18 cellular contexts compared by ENCODE assay signal in genomic region chr3:45180051-45180450, GRCh38. TPM values are rescaled to one million over a fixed set of nuclear protein-coding genes. Genes with fewer than 3 reads are reported as not detected.
A peak's percentile ranks its signal among the peaks of the same experiment; 100 is the strongest.
DNase-seq lines count a peak whose midpoint lies in the region; ATAC-seq and TF ChIP-seq lines count a peak whose summit lies in the region.
"Had no signal": no experiment of that assay in that cellular context is flagged by ENCODE, and none has a peak within 500 bp of the region (broad histone marks: within the 10 kb centered on the region; RNA-seq: fewer than 3 reads in every experiment).

No MANE protein-coding gene starts in this region.

- no peaks in the 10 kb centered on the region for H3K36me3 ChIP-seq in psoas muscle (ENCODE audit: insufficient read depth in 1 of 2, low read depth in 1 of 2)
- H3K36me3 ChIP-seq: BLaER1, thoracic aorta had no signal

- DNase-seq in ELF-1 (ENCODE audit: low read depth, low spot score) (peak; percentile 57), RKO (ENCODE audit: low spot score) (peak; percentile 23), fibroblast of gingiva (ENCODE audit: low read depth) (peak; percentile 84), psoas muscle (no peak), NK-92 (lab: John Stamatoyannopoulos, UW; ENCODE audit: unreplicated experiment) (no peak)
- DNase-seq in natural killer cell treated with Interleukin-12 subunit alpha and Interleukin-12 subunit beta and Interleukin-15 and Interleukin-18, amount 100 ng/mL, for 72 hours (ENCODE audit: low spot score) = no peak
- no peak for DNase-seq in naive thymus-derived CD8-positive, alpha-beta T cell
- DNase-seq: activated naive CD4-positive, alpha-beta T cell treated with anti-CD3 and anti-CD28 coated beads, Interleukin-2, amount 10 ng/mL, durations not matched to agents 7 days and 5 days; DMS153; NCI-H1092; NCI-H345; occipital lobe; PC-9 had no signal

- H3K4me3 ChIP-seq in psoas muscle = no peak overlapping the region
- H3K4me3 ChIP-seq: BLaER1, PC-9, thoracic aorta had no signal

- peak overlapping the region; percentile 74 for H3K27ac ChIP-seq in psoas muscle
- H3K27ac ChIP-seq: BLaER1, PC-9 had no signal

- H3K27me3 Mint-ChIP-seq in natural killer cell treated with Interleukin-12 subunit alpha and Interleukin-12 subunit beta and Interleukin-15 and Interleukin-18, amount 100 ng/mL, for 72 hours = peaks cover 0 to 5% of the 10 kb centered on the region in 2 donors
- peaks cover 3 to 48% (median 15%) of the 10 kb centered on the region in 5 donors for H3K27me3 Mint-ChIP-seq in naive thymus-derived CD8-positive, alpha-beta T cell
- H3K27me3 Mint-ChIP-seq in stimulated activated memory B cell treated with anti-CD40 and anti-IgM and Interleukin-4, amounts not matched to agents 10 μg/mL and 1 μg/mL and 100 μg/mL, for 72 hours = peaks cover 68% of the 10 kb centered on the region

- no peak overlapping the region for H3K27ac Mint-ChIP-seq in natural killer cell treated with Interleukin-12 subunit alpha and Interleukin-12 subunit beta and Interleukin-15 and Interleukin-18, amount 100 ng/mL, for 72 hours
- H3K27ac Mint-ChIP-seq in naive thymus-derived CD8-positive, alpha-beta T cell = peak overlapping the region in 1 of 10 donors; percentile 6
- H3K27ac Mint-ChIP-seq in stimulated activated memory B cell treated with anti-CD40 and anti-IgM and Interleukin-4, amounts not matched to agents 10 μg/mL and 1 μg/mL and 100 μg/mL, for 72 hours = no peak overlapping the region
- H3K27ac Mint-ChIP-seq: activated naive CD4-positive, alpha-beta T cell treated with anti-CD3 and anti-CD28 coated beads, Interleukin-2, amount 10 ng/mL, durations not matched to agents 7 days and 5 days; memory B cell had no signal

- no peak for TF ChIP-seq CTCF in psoas muscle (IDR thresholded peaks at IDR 0.05)

- peaks cover 26% of the 10 kb centered on the region for H3K4me1 ChIP-seq in psoas muscle

- intact Hi-C loops in psoas muscle (cut with DNase I) = no loop called here

- no peak overlapping the region for H3K4me3 Mint-ChIP-seq in natural killer cell treated with Interleukin-12 subunit alpha and Interleukin-12 subunit beta and Interleukin-15 and Interleukin-18, amount 100 ng/mL, for 72 hours
- no peak overlapping the region for H3K4me3 Mint-ChIP-seq in naive thymus-derived CD8-positive, alpha-beta T cell
- no peak overlapping the region for H3K4me3 Mint-ChIP-seq in stimulated activated memory B cell treated with anti-CD40 and anti-IgM and Interleukin-4, amounts not matched to agents 10 μg/mL and 1 μg/mL and 100 μg/mL, for 72 hours
- H3K4me3 Mint-ChIP-seq: activated naive CD4-positive, alpha-beta T cell treated with anti-CD3 and anti-CD28 coated beads, Interleukin-2, amount 10 ng/mL, durations not matched to agents 7 days and 5 days; central memory CD8-positive, alpha-beta T cell; memory B cell had no signal

- WGBS in psoas muscle, 3 donors = 62 to 68% (median 66%) methylated on average over 6 of the region's 6 CpGs

- POLR2A ChIA-PET in naive thymus-derived CD8-positive, alpha-beta T cell (lab: Charles Lee) = no interaction called here

- peaks cover 0 to under 1% of the 10 kb centered on the region in 2 donors for H3K4me1 Mint-ChIP-seq in natural killer cell treated with Interleukin-12 subunit alpha and Interleukin-12 subunit beta and Interleukin-15 and Interleukin-18, amount 100 ng/mL, for 72 hours (ENCODE audit: low read depth in 2 of 2)
- no peaks in the 10 kb centered on the region for H3K4me1 Mint-ChIP-seq in naive thymus-derived CD8-positive, alpha-beta T cell
- peaks cover 6% of the 10 kb centered on the region for H3K4me1 Mint-ChIP-seq in stimulated activated memory B cell treated with anti-CD40 and anti-IgM and Interleukin-4, amounts not matched to agents 10 μg/mL and 1 μg/mL and 100 μg/mL, for 72 hours
- H3K4me1 Mint-ChIP-seq: central memory CD8-positive, alpha-beta T cell; memory B cell had no signal

- no peaks in the 10 kb centered on the region for H3K36me3 Mint-ChIP-seq in natural killer cell treated with Interleukin-12 subunit alpha and Interleukin-12 subunit beta and Interleukin-15 and Interleukin-18, amount 100 ng/mL, for 72 hours
- H3K36me3 Mint-ChIP-seq in naive thymus-derived CD8-positive, alpha-beta T cell = no peaks in the 10 kb centered on the region
- H3K36me3 Mint-ChIP-seq in stimulated activated memory B cell treated with anti-CD40 and anti-IgM and Interleukin-4, amounts not matched to agents 10 μg/mL and 1 μg/mL and 100 μg/mL, for 72 hours = no peaks in the 10 kb centered on the region
- H3K36me3 Mint-ChIP-seq: activated naive CD4-positive, alpha-beta T cell treated with anti-CD3 and anti-CD28 coated beads, Interleukin-2, amount 10 ng/mL, durations not matched to agents 7 days and 5 days; memory B cell had no signal

- H3K9me3 ChIP-seq in psoas muscle = no peaks in the 10 kb centered on the region
- H3K9me3 ChIP-seq: BLaER1, thoracic aorta had no signal

- H3K9me3 Mint-ChIP-seq in natural killer cell treated with Interleukin-12 subunit alpha and Interleukin-12 subunit beta and Interleukin-15 and Interleukin-18, amount 100 ng/mL, for 72 hours = no peaks in the 10 kb centered on the region
- no peaks in the 10 kb centered on the region for H3K9me3 Mint-ChIP-seq in naive thymus-derived CD8-positive, alpha-beta T cell
- H3K9me3 Mint-ChIP-seq in stimulated activated memory B cell treated with anti-CD40 and anti-IgM and Interleukin-4, amounts not matched to agents 10 μg/mL and 1 μg/mL and 100 μg/mL, for 72 hours = no peaks in the 10 kb centered on the region
- H3K9me3 Mint-ChIP-seq: activated naive CD4-positive, alpha-beta T cell treated with anti-CD3 and anti-CD28 coated beads, Interleukin-2, amount 10 ng/mL, durations not matched to agents 7 days and 5 days; central memory CD8-positive, alpha-beta T cell; memory B cell had no signal

- no peaks in the 10 kb centered on the region for H3K27me3 ChIP-seq in psoas muscle (ENCODE audit: insufficient read depth in 3 of 3, low read length in 2 of 3)
- H3K27me3 ChIP-seq: BLaER1 had no signal

- ATAC-seq in psoas muscle = peak in 2 of 4 donors; percentile 37 to 58
- no peak for ATAC-seq in natural killer cell treated with Interleukin-12 subunit alpha and Interleukin-12 subunit beta and Interleukin-15 and Interleukin-18, amount 100 ng/mL, for 72 hours
- no peak for ATAC-seq in naive thymus-derived CD8-positive, alpha-beta T cell
- no peak for ATAC-seq in stimulated activated memory B cell treated with anti-CD40 and anti-IgM and Interleukin-4, amounts not matched to agents 10 μg/mL and 1 μg/mL and 100 μg/mL, for 72 hours

RNA-seq across cellular contexts. Expression of gene CDCP1, which starts 33.9 kb away (rescaled TPM):
- total RNA-seq in psoas muscle = 1 to 10 TPM in 1 of 4 donors, under 1 TPM in 3; 0.24 to 1.4 (median 0.37) TPM
- under 1 TPM; 0.01 to 0.65 (median 0.21) TPM for polyA plus RNA-seq in psoas muscle
- total RNA-seq in natural killer cell treated with Interleukin-12 subunit alpha and Interleukin-12 subunit beta and Interleukin-15 and Interleukin-18, amount 100 ng/mL, for 72 hours = under 1 TPM; 0.29 to 0.36 TPM
- total RNA-seq in naive thymus-derived CD8-positive, alpha-beta T cell = not detected
- under 1 TPM in 1 of 3 donors, not detected in 2; 0.07 TPM for polyA plus RNA-seq in naive thymus-derived CD8-positive, alpha-beta T cell

RNA-seq across cellular contexts. Expression of gene TMEM158, which starts 46.0 kb away (rescaled TPM):
- 1 to 10 TPM; 1.4 to 6.5 (median 1.5) TPM for total RNA-seq in psoas muscle
- polyA plus RNA-seq in psoas muscle = 10 to 100 TPM in 1 of 3 donors, 1 to 10 TPM in 1, under 1 TPM in 1; 0.48 to 15.7 (median 2.4) TPM
- total RNA-seq in natural killer cell treated with Interleukin-12 subunit alpha and Interleukin-12 subunit beta and Interleukin-15 and Interleukin-18, amount 100 ng/mL, for 72 hours = 1 to 10 TPM in 1 of 2 donors, under 1 TPM in 1; 0.56 to 2.5 TPM
- under 1 TPM in 1 of 2 experiments, not detected in 1; 0.22 TPM for total RNA-seq in naive thymus-derived CD8-positive, alpha-beta T cell
- not detected for polyA plus RNA-seq in naive thymus-derived CD8-positive, alpha-beta T cell

Comparison
In these comparisons a context has a peak if more than half of its experiments do, and no peak if none do; other contexts are left out.
1. DNase-seq: peak in ELF-1 (single experiment), RKO (single experiment) and fibroblast of gingiva (single experiment); none in psoas muscle (0 of 2), natural killer cell treated with Interleukin-12 subunit alpha and Interleukin-12 subunit beta and Interleukin-15 and Interleukin-18, amount 100 ng/mL, for 72 hours (single experiment), naive thymus-derived CD8-positive, alpha-beta T cell (0 of 10) and NK-92 (single experiment).